In genomic region chr2:74393525-74393924, GRCh38 we compare ENCODE assay signal across 1 cellular context.
TF ChIP-seq lines count a peak whose summit lies in the region.

No MANE protein-coding gene starts in this region.

TF ChIP-seq in HepG2, 621 proteins besides CTCF, POLR2A, EP300 and RAD21:
- TF ChIP-seq ZBTB20 (CRISPR knock-in tag; IDR thresholded peaks at IDR 0.05; ENCODE audit: borderline replicate concordance, low read depth) (no peak), CEBPB (IDR thresholded peaks at IDR 0.05; ENCODE audit: borderline replicate concordance, low read depth, low read length) (peak; percentile 89), HOXA9 (CRISPR knock-in tag; IDR thresholded peaks at IDR 0.05; ENCODE audit: borderline replicate concordance) (no peak), RFX3 (CRISPR knock-in tag; IDR thresholded peaks at IDR 0.05) (no peak), MATR3 (CRISPR knock-in tag; IDR thresholded peaks at IDR 0.05) (no peak), ATRX (CRISPR knock-in tag; IDR thresholded peaks at IDR 0.05; ENCODE audit: borderline replicate concordance) (no peak), SYNCRIP (IDR thresholded peaks at IDR 0.05; ENCODE audit: insufficient read depth, low read depth, low read length) (no peak), KLF16 (CRISPR knock-in tag; IDR thresholded peaks at IDR 0.05) (no peak), CEBPG (CRISPR knock-in tag; IDR thresholded peaks at IDR 0.05) (peak; percentile 71)
